Comparison of ENCODE assay signal across 1 cellular context in the genomic region with DNA sequence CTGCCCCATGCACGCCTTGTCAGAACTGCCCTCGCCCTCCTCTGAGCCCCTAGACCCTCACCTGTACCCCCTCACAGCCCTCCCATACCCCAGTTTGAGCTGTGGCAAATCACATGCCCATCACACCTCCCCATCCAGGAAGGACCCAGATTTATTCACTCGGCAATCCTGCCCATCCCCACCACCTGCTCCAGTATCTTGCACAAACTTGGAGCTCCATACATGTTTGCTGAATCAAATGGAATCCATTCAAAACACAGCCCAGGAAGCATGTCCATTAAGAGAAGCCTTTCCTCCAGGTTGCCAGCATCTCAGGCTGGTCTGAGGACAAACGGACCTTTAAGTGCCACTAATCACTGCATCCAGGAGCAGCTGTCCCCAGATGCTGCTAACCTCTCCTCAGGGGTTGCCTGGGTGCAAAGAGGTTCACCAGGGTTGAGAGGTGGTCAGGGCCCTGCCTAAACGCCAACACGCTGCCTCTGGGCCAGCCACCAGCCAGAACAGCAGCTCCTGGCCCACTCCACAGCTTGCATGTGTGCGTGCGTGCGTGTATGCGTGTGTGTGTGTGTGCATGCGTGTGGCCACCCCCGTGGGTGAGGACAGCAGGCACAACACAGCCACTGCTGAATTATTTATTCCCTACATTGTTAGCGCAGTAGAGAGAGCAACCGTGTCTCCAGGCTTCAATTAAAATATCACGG.
TF ChIP-seq lines count a peak whose summit lies in the region.

No MANE protein-coding gene starts in this region.

TF ChIP-seq in H1, 55 proteins besides CTCF, POLR2A, EP300 and RAD21 (continued from another document):
- no peak for TF ChIP-seq USF2 (IDR thresholded peaks at IDR 0.05; ENCODE audit: low read length)
- no peak for TF ChIP-seq EZH2 (IDR thresholded peaks at IDR 0.05; ENCODE audit: low read depth, low read length, severe bottlenecking)
- TF ChIP-seq EGR1 (IDR thresholded peaks at IDR 0.05; ENCODE audit: borderline replicate concordance, low read depth, low read length), result no peak
- TF ChIP-seq NANOG (IDR thresholded peaks at IDR 0.05; ENCODE audit: insufficient read depth, low read depth, low read length, poor library complexity, severe bottlenecking), result no peak
- TF ChIP-seq ZNF274 (IDR thresholded peaks at IDR 0.05; ENCODE audit: borderline replicate concordance, extremely low read depth, low read length), result no peak
- TF ChIP-seq JUN (IDR thresholded peaks at IDR 0.05; ENCODE audit: low read depth, low read length), result no peak
- TF ChIP-seq JUND (IDR thresholded peaks at IDR 0.05; ENCODE audit: low read length), result no peak
- TF ChIP-seq RNF2 (IDR thresholded peaks at IDR 0.05; ENCODE audit: borderline replicate concordance, low read depth, low read length, missing control alignments, poor library complexity, severe bottlenecking), result no peak
- TF ChIP-seq SUZ12 (IDR thresholded peaks at IDR 0.05; ENCODE audit: low read length), result no peak
- no peak for TF ChIP-seq CREB1 (IDR thresholded peaks at IDR 0.05)
- TF ChIP-seq, protein P1, sequence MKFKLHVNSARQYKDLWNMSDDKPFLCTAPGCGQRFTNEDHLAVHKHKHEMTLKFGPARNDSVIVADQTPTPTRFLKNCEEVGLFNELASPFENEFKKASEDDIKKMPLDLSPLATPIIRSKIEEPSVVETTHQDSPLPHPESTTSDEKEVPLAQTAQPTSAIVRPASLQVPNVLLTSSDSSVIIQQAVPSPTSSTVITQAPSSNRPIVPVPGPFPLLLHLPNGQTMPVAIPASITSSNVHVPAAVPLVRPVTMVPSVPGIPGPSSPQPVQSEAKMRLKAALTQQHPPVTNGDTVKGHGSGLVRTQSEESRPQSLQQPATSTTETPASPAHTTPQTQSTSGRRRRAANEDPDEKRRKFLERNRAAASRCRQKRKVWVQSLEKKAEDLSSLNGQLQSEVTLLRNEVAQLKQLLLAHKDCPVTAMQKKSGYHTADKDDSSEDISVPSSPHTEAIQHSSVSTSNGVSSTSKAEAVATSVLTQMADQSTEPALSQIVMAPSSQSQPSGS (IDR thresholded peaks at IDR 0.05; ENCODE audit: low read length), result no peak
- TF ChIP-seq CHD1 (IDR thresholded peaks at IDR 0.05; ENCODE audit: low read depth, low read length), result no peak
- TF ChIP-seq POLR2AphosphoS5 (IDR thresholded peaks at IDR 0.05; ENCODE audit: low read depth, low read length), result no peak
- no peak for TF ChIP-seq GABPA (IDR thresholded peaks at IDR 0.05; ENCODE audit: borderline replicate concordance, insufficient read depth, low read length)
- TF ChIP-seq CTBP2 (IDR thresholded peaks at IDR 0.05; ENCODE audit: borderline replicate concordance, insufficient read depth, insufficient read length, low read length), result no peak
- no peak for TF ChIP-seq ASH2L (IDR thresholded peaks at IDR 0.05; ENCODE audit: low read length)
